In genomic region chr1:12001249-12001917, GRCh38 we compare ENCODE assay signal across 8 cellular contexts. TPM values are rescaled to one million over a fixed set of nuclear protein-coding genes. Genes with fewer than 3 reads are reported as not detected.
A peak's percentile ranks its signal among the peaks of the same experiment; 100 is the strongest.
DNase-seq lines count a peak whose midpoint lies in the region; ATAC-seq lines count a peak whose summit lies in the region.

No MANE protein-coding gene starts in this region.

- H3K27ac Mint-ChIP-seq in activated T-helper 17 cell treated with anti-CD3 and anti-CD28 coated beads, Interleukin-2, amount 50 U/mL, for 72 hours: peak overlapping the region; percentile 73
- H3K27ac Mint-ChIP-seq in stimulated activated naive B cell treated with anti-CD40 and anti-IgM and Interleukin-4, amounts not matched to agents 10 μg/mL and 1 μg/mL and 100 μg/mL, for 72 hours: peak overlapping the region; percentile 37

- no peaks in the 10 kb centered on the region for H3K9me3 Mint-ChIP-seq in activated T-helper 17 cell treated with anti-CD3 and anti-CD28 coated beads, Interleukin-2, amount 50 U/mL, for 72 hours
- H3K9me3 Mint-ChIP-seq in stimulated activated naive B cell treated with anti-CD40 and anti-IgM and Interleukin-4, amounts not matched to agents 10 μg/mL and 1 μg/mL and 100 μg/mL, for 72 hours: no peaks in the 10 kb centered on the region

- H3K4me3 Mint-ChIP-seq in activated T-helper 17 cell treated with anti-CD3 and anti-CD28 coated beads, Interleukin-2, amount 50 U/mL, for 72 hours: no peak overlapping the region
- no peak overlapping the region for H3K4me3 Mint-ChIP-seq in stimulated activated naive B cell treated with anti-CD40 and anti-IgM and Interleukin-4, amounts not matched to agents 10 μg/mL and 1 μg/mL and 100 μg/mL, for 72 hours

- peak; percentile 30 for DNase-seq in NCI-H510A (lab: John Stamatoyannopoulos, UW)
- DNase-seq in NCI-H510A treated with DMSO at 0.1 percent for 48 hours (lab: John Stamatoyannopoulos, UW): no peak
- DNase-seq in NCI-H2227 treated with DMSO at 0.1 percent for 48 hours (lab: John Stamatoyannopoulos, UW): peak; percentile 11
- peak; percentile 56 for DNase-seq in iPS DF 4.7 (ENCODE audit: extremely low read depth, low spot score)
- DNase-seq in stimulated activated naive B cell treated with anti-CD40 and anti-IgM and Interleukin-4, amounts not matched to agents 10 μg/mL and 1 μg/mL and 100 μg/mL, for 72 hours: no peak

- peaks cover 96% of the 10 kb centered on the region for H3K36me3 Mint-ChIP-seq in activated T-helper 17 cell treated with anti-CD3 and anti-CD28 coated beads, Interleukin-2, amount 50 U/mL, for 72 hours (ENCODE audit: low read depth)
- H3K36me3 Mint-ChIP-seq in stimulated activated naive B cell treated with anti-CD40 and anti-IgM and Interleukin-4, amounts not matched to agents 10 μg/mL and 1 μg/mL and 100 μg/mL, for 72 hours: peaks cover 52 to 61% of the 10 kb centered on the region in 2 donors

- ATAC-seq in activated T-helper 17 cell treated with anti-CD3 and anti-CD28 coated beads, Interleukin-2, amount 50 U/mL, for 72 hours (replicated peaks): peak; percentile 55
- peak in 1 of 2 donors; percentile 36 for ATAC-seq in stimulated activated naive B cell treated with anti-CD40 and anti-IgM and Interleukin-4, amounts not matched to agents 10 μg/mL and 1 μg/mL and 100 μg/mL, for 72 hours (replicated peaks)
- ATAC-seq in HG03520 (IDR thresholded peaks at IDR 0.05; ENCODE audit: unreplicated experiment) (no peak), GM18907 (IDR thresholded peaks at IDR 0.05; ENCODE audit: unreplicated experiment) (no peak)

- H3K27me3 Mint-ChIP-seq in activated T-helper 17 cell treated with anti-CD3 and anti-CD28 coated beads, Interleukin-2, amount 50 U/mL, for 72 hours: no peaks in the 10 kb centered on the region
- no peaks in the 10 kb centered on the region for H3K27me3 Mint-ChIP-seq in stimulated activated naive B cell treated with anti-CD40 and anti-IgM and Interleukin-4, amounts not matched to agents 10 μg/mL and 1 μg/mL and 100 μg/mL, for 72 hours

- no peaks in the 10 kb centered on the region for H3K4me1 Mint-ChIP-seq in activated T-helper 17 cell treated with anti-CD3 and anti-CD28 coated beads, Interleukin-2, amount 50 U/mL, for 72 hours
- peaks cover 0 to 10% of the 10 kb centered on the region in 2 donors for H3K4me1 Mint-ChIP-seq in stimulated activated naive B cell treated with anti-CD40 and anti-IgM and Interleukin-4, amounts not matched to agents 10 μg/mL and 1 μg/mL and 100 μg/mL, for 72 hours

RNA-seq across cellular contexts. Expression of gene MIIP, which starts 17.9 kb away (rescaled TPM):
- total RNA-seq in activated T-helper 17 cell treated with anti-CD3 and anti-CD28 coated beads, Interleukin-2, amount 50 U/mL, for 72 hours: 100 to 1,000 TPM in 1 of 2 donors, 10 to 100 TPM in 1; 51.1 to 115 TPM

RNA-seq across cellular contexts. Expression of gene MFN2, which starts 21.1 kb away (rescaled TPM):
- total RNA-seq in activated T-helper 17 cell treated with anti-CD3 and anti-CD28 coated beads, Interleukin-2, amount 50 U/mL, for 72 hours: 10 to 100 TPM; 46.5 to 70.1 TPM

Comparison
In these comparisons a context has a peak if more than half of its experiments do, and no peak if none do; other contexts are left out.
1. DNase-seq: peak in NCI-H510A (single experiment), NCI-H2227 treated with DMSO at 0.1 percent for 48 hours (single experiment) and iPS DF 4.7 (single experiment); none in NCI-H510A treated with DMSO at 0.1 percent for 48 hours (single experiment) and stimulated activated naive B cell treated with anti-CD40 and anti-IgM and Interleukin-4, amounts not matched to agents 10 μg/mL and 1 μg/mL and 100 μg/mL, for 72 hours (single experiment).